Comparison of ENCODE assay signal across 16 cellular contexts in the genomic region with DNA sequence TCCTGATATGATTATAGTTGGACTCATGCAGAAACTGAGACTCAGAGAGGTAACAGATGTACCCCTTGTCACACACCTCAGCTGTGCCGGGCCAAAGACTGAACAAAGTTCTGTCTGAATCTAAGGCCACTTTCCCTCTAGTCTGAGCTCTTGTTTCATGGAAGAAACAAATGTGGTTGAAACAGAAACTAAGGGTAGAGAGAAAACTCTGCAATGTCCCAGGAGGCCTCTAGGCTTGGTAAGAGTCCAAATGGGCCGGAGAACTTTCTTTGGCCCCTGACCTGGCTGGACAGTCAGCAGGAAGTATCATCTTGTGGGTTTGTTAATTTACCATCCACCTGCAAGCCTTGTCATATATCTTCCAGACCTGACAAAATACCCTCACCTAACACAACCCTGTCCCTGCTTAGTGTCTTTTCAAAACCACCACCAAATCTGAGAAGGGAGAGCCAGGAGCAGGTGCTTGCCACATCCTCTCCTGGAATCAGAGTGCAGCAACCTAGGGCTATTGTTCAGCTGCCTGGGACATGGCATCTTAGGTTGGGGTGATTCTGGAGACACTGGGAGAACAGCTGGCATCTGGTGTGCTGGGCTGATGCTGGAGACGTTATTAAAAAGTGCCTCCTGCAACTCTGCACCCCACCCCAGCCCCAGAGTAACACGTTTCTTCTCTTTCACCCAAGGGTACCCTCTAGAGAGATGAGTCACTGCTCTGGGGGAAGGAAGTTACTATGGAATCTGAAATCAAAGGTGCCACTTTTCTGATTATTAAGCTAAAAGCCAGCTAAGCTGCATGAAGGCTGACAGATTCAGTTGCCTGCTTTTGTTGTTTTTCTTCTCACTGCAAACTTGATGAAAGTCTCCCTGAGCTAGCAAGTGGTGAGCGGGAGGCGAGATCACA.
DNase-seq lines count a peak whose midpoint lies in the region; ATAC-seq and TF ChIP-seq lines count a peak whose summit lies in the region.
"Had no signal": no experiment of that assay in that cellular context is flagged by ENCODE, and none has a peak within 500 bp of the region (broad histone marks: within the 10 kb centered on the region; RNA-seq: fewer than 3 reads in every experiment).

No MANE protein-coding gene starts in this region.

- in situ Hi-C loops in HAP-1 (cut with MboI; ENCODE audit: low sequenced_read_pairs), result loop anchor here (25.0 kb wide), 2 partner anchors 312 to 537 kb away; no protein-coding TSS in a partner anchor

- H3K36me3 ChIP-seq in testis (ENCODE audit: low read depth, missing control alignments), result no peaks in the 10 kb centered on the region
- H3K36me3 ChIP-seq in HAP-1 (replicated peaks), result no peaks in the 10 kb centered on the region

- H3K4me1 ChIP-seq in testis (no peaks in the 10 kb centered on the region), HAP-1 (no peaks in the 10 kb centered on the region)

- H3K27ac ChIP-seq in testis, result no peak overlapping the region
- H3K27ac ChIP-seq: 22Rv1 had no signal

- no peak for TF ChIP-seq POLR2A in testis (IDR thresholded peaks at IDR 0.05)

- intact Hi-C loops in left ventricle myocardium superior (cut with micrococcal nuclease) (no loop called here), testis (cut with DNase I; ENCODE audit: low total_unique reads) (no loop called here), posterior vena cava (cut with DNase I) (no loop called here)

- H3K27me3 ChIP-seq in testis (no peaks in the 10 kb centered on the region), HAP-1 (ENCODE audit: low read depth) (no peaks in the 10 kb centered on the region)

- 71 to 77% methylated on average over 6 of the region's 6 CpGs for WGBS in testis, 2 donors

- H3K4me3 ChIP-seq in testis (no peak overlapping the region), HAP-1 (no peak overlapping the region)
- H3K4me3 ChIP-seq: skin epidermis had no signal

- H3K9me3 ChIP-seq in testis, result no peaks in the 10 kb centered on the region
- no peaks in the 10 kb centered on the region for H3K9me3 ChIP-seq in HAP-1

- TF ChIP-seq CTCF in testis (IDR thresholded peaks at IDR 0.05), result peak in 1 of 3 experiments; percentile 7

- ATAC-seq in left ventricle myocardium superior (peak; percentile 58), HG03139 (IDR thresholded peaks at IDR 0.05; ENCODE audit: unreplicated experiment) (no peak)
- ATAC-seq: activated T-helper 17 cell treated with anti-CD3 and anti-CD28 coated beads, Interleukin-2, amount 50 U/mL, for 72 hours had no signal

- DNase-seq in NCI-H2171 treated with DMSO at 0.1 percent for 48 hours (lab: John Stamatoyannopoulos, UW), result peak; percentile 8
- no peak for DNase-seq in NCI-H2171 (lab: John Stamatoyannopoulos, UW)
- DNase-seq in RPMI8226, result peak; percentile 7
- DNase-seq in left ventricle myocardium superior, result no peak
- peak; percentile 23 for DNase-seq in testis
- DNase-seq in posterior vena cava (ENCODE audit: low spot score), result no peak
- no peak for DNase-seq in HAP-1 (ENCODE audit: low spot score in 2 of 2)
- DNase-seq: CD8-positive, alpha-beta memory T cell; effector CD8-positive, alpha-beta T cell; NCI-H1436 treated with DMSO at 0.1 percent for 48 hours; occipital lobe; stimulated activated CD4-positive, alpha-beta T cell treated with anti-CD3 and anti-CD28 coated beads, Interleukin-4, amount 100 ng/mL, for 1 hour had no signal

Comparison
In these comparisons a context has a peak if more than half of its experiments do, and no peak if none do; other contexts are left out.
1. DNase-seq: peak in NCI-H2171 treated with DMSO at 0.1 percent for 48 hours (single experiment), RPMI8226 (single experiment) and testis (single experiment); none in NCI-H2171 (single experiment), left ventricle myocardium superior (single experiment), posterior vena cava (single experiment) and HAP-1 (0 of 2).